In genomic region chr10:124376411-124376810, GRCh38 we compare ENCODE assay signal across 19 cellular contexts. TPM values are rescaled to one million over a fixed set of nuclear protein-coding genes. Genes with fewer than 3 reads are reported as not detected.
DNase-seq lines count a peak whose midpoint lies in the region; ATAC-seq and TF ChIP-seq lines count a peak whose summit lies in the region.
"Had no signal": no experiment of that assay in that cellular context is flagged by ENCODE, and none has a peak within 500 bp of the region (broad histone marks: within the 10 kb centered on the region; RNA-seq: fewer than 3 reads in every experiment).

No MANE protein-coding gene starts in this region.

- no peaks in the 10 kb centered on the region for H3K36me3 ChIP-seq in RWPE2 (ENCODE audit: low read depth)
- no peaks in the 10 kb centered on the region for H3K36me3 ChIP-seq in osteoblast (ENCODE audit: insufficient read depth, low read length)
- H3K36me3 ChIP-seq in upper lobe of right lung, result no peaks in the 10 kb centered on the region
- H3K36me3 ChIP-seq: BE2C had no signal

- H3K79me2 ChIP-seq in osteoblast (ENCODE audit: insufficient read depth, low read length), result no peaks in the 10 kb centered on the region

- H4K20me1 ChIP-seq in osteoblast (ENCODE audit: insufficient read depth, low read length), result no peaks in the 10 kb centered on the region

- intact Hi-C loops in upper lobe of right lung (cut with DNase I), result no loop called here

- TF ChIP-seq CTCF in RWPE2 (IDR thresholded peaks at IDR 0.05; ENCODE audit: poor library complexity, severe bottlenecking) (no peak), osteoblast (IDR thresholded peaks at IDR 0.05; ENCODE audit: extremely low read depth, low read depth, low read length) (no peak), upper lobe of right lung (IDR thresholded peaks at IDR 0.05) (no peak)

- H3K4me1 ChIP-seq in RWPE2 (ENCODE audit: insufficient read depth, poor library complexity, severe bottlenecking), result peaks cover 7% of the 10 kb centered on the region
- no peaks in the 10 kb centered on the region for H3K4me1 ChIP-seq in osteoblast (ENCODE audit: insufficient read depth, low read length)
- H3K4me1 ChIP-seq in upper lobe of right lung, result no peaks in the 10 kb centered on the region
- H3K4me1 ChIP-seq: BE2C, Caco-2 had no signal

- DNase-seq in activated effector memory CD4-positive, alpha-beta T cell treated with anti-CD3 and anti-CD28 coated beads, Interleukin-2, amount 50 U/mL, for 16 hours, result peak; percentile 59
- no peak for DNase-seq in activated effector memory CD4-positive, alpha-beta T cell treated with Interleukin-2 at 50 U/mL for 16 hours
- DNase-seq in RWPE2 (ENCODE audit: low spot score) (peak; percentile 34), osteoblast (ENCODE audit: insufficient read length, low spot score, missing footprints) (peak; percentile 32), upper lobe of right lung (peak; percentile 46), cerebellar nuclear complex (lab: John Stamatoyannopoulos, UW) (no peak), AG08395 (ENCODE audit: low spot score) (no peak), EL (no peak)
- DNase-seq: AML-193; BE2C; CD4-positive, CD25-positive, alpha-beta regulatory T cell; CD8-positive, alpha-beta T cell; DMS 273 treated with DMSO at 0.1 percent for 48 hours; DMS79; GOT3; HCEC 1CT had no signal

- H3K27ac ChIP-seq in RWPE2 (ENCODE audit: poor library complexity, severe bottlenecking) (no peak overlapping the region), osteoblast (ENCODE audit: low read depth, low read length) (no peak overlapping the region), upper lobe of right lung (no peak overlapping the region)
- H3K27ac ChIP-seq: 22Rv1, C4-2B had no signal

- H3K4me3 ChIP-seq in RWPE2 (ENCODE audit: severe bottlenecking), result no peak overlapping the region
- no peak overlapping the region for H3K4me3 ChIP-seq in osteoblast (ENCODE audit: insufficient read depth, low read length)
- no peak overlapping the region for H3K4me3 ChIP-seq in upper lobe of right lung

- ATAC-seq in RWPE2 (ENCODE audit: low read depth), result no peak
- ATAC-seq in upper lobe of right lung, result no peak
- ATAC-seq: CD8-positive, alpha-beta T cell had no signal

- H3K9me3 ChIP-seq in RWPE2 (ENCODE audit: severe bottlenecking), result no peaks in the 10 kb centered on the region
- no peaks in the 10 kb centered on the region for H3K9me3 ChIP-seq in osteoblast (ENCODE audit: low read depth, low read length)
- no peaks in the 10 kb centered on the region for H3K9me3 ChIP-seq in upper lobe of right lung
- H3K9me3 ChIP-seq: BE2C had no signal

- H3K4me2 ChIP-seq in osteoblast (ENCODE audit: insufficient read depth, low read length), result no peak overlapping the region

- H2AFZ ChIP-seq in osteoblast (ENCODE audit: low read length), result no peak overlapping the region

- H3K27me3 ChIP-seq in RWPE2 (ENCODE audit: insufficient read depth, poor library complexity, severe bottlenecking), result no peaks in the 10 kb centered on the region
- H3K27me3 ChIP-seq in osteoblast (ENCODE audit: insufficient read depth, low read length), result peaks cover 42% of the 10 kb centered on the region
- H3K27me3 ChIP-seq in upper lobe of right lung, result peaks cover 7% of the 10 kb centered on the region
- H3K27me3 ChIP-seq: BE2C had no signal

RNA-seq across cellular contexts. Expression of gene OAT, which starts 42.3 kb away (rescaled TPM):
- total RNA-seq in osteoblast (202 and 227 TPM in 2 replicates), upper lobe of right lung (55.2 TPM)

Comparison
In these comparisons a context has a peak if more than half of its experiments do, and no peak if none do; other contexts are left out.
1. DNase-seq: peak in activated effector memory CD4-positive, alpha-beta T cell treated with anti-CD3 and anti-CD28 coated beads, Interleukin-2, amount 50 U/mL, for 16 hours (single experiment), RWPE2 (single experiment), osteoblast (single experiment) and upper lobe of right lung (single experiment); none in activated effector memory CD4-positive, alpha-beta T cell treated with Interleukin-2 at 50 U/mL for 16 hours (single experiment), cerebellar nuclear complex (0 of 2), AG08395 (single experiment) and EL (single experiment).